1 cellular context compared by ENCODE assay signal in the genomic region with DNA sequence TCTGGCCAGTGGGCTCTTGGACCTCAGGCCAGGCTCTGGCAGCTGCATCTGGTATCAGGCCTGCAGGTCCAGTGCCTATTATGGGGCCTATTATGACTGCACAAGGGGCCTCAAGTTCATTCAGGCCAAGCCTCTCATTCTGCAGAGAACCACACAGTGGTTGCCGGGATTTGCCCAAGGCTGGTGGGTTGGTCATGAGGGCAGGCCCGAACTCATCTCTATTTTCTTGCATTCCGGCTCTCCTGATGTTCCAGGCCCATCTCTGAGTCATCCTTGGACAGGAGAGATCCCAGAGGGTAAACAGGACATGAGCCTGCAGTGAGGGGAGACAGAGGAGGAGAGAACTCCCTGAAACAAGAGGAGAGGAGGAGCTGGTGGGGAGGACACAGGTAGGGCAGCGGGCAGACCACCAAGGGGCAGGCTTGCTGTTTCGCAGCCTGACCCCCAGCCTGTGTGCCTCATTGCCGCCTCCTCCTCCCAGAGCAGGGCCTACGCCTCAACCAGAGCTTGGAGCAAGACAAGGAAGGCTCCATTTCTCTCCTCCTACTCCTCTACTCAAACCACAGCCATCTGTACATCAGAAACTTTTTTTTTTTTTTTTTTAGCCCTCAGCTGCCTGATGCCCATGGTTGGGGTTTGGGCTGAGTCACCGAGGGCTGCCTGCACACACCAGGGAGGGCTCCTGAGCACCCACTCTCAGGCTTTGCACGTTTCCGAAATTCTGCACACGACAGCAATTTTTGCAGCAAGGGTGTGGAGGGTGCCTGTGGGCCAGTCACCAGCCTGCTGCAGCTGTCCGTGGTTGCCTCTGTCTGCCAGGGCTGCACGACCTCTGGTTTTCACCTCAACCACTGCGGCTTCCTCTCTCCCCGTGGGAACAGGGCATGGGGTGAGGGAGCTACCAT.
TF ChIP-seq lines count a peak whose summit lies in the region.

No MANE protein-coding gene starts in this region.

TF ChIP-seq in H1, 55 proteins besides CTCF, POLR2A, EP300 and RAD21:
- no peak for TF ChIP-seq USF2 (IDR thresholded peaks at IDR 0.05; ENCODE audit: low read length)
- TF ChIP-seq, protein P1, sequence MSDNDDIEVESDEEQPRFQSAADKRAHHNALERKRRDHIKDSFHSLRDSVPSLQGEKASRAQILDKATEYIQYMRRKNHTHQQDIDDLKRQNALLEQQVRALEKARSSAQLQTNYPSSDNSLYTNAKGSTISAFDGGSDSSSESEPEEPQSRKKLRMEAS (IDR thresholded peaks at IDR 0.05), result no peak
- TF ChIP-seq SUZ12 (IDR thresholded peaks at IDR 0.05; ENCODE audit: low read length), result no peak
- no peak for TF ChIP-seq TEAD4 (IDR thresholded peaks at IDR 0.05; ENCODE audit: low read depth, low read length)
- TF ChIP-seq EGR1 (IDR thresholded peaks at IDR 0.05; ENCODE audit: borderline replicate concordance, low read depth, low read length), result no peak
- no peak for TF ChIP-seq ASH2L (IDR thresholded peaks at IDR 0.05; ENCODE audit: low read length)
- no peak for TF ChIP-seq CREB1 (IDR thresholded peaks at IDR 0.05)
- TF ChIP-seq, protein P2, sequence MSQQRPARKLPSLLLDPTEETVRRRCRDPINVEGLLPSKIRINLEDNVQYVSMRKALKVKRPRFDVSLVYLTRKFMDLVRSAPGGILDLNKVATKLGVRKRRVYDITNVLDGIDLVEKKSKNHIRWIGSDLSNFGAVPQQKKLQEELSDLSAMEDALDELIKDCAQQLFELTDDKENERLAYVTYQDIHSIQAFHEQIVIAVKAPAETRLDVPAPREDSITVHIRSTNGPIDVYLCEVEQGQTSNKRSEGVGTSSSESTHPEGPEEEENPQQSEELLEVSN (IDR thresholded peaks at IDR 0.05), result no peak
- no peak for TF ChIP-seq RNF2 (IDR thresholded peaks at IDR 0.05; ENCODE audit: borderline replicate concordance, low read depth, low read length, missing control alignments, poor library complexity, severe bottlenecking)
- TF ChIP-seq CHD1 (IDR thresholded peaks at IDR 0.05; ENCODE audit: low read depth, low read length), result no peak
- no peak for TF ChIP-seq EZH2 (IDR thresholded peaks at IDR 0.05; ENCODE audit: low read depth, low read length, severe bottlenecking)
- no peak for TF ChIP-seq CBX8 (IDR thresholded peaks at IDR 0.05; ENCODE audit: borderline replicate concordance, low read depth, low read length)
